Comparison of ENCODE assay signal across 22 cellular contexts in the genomic region with DNA sequence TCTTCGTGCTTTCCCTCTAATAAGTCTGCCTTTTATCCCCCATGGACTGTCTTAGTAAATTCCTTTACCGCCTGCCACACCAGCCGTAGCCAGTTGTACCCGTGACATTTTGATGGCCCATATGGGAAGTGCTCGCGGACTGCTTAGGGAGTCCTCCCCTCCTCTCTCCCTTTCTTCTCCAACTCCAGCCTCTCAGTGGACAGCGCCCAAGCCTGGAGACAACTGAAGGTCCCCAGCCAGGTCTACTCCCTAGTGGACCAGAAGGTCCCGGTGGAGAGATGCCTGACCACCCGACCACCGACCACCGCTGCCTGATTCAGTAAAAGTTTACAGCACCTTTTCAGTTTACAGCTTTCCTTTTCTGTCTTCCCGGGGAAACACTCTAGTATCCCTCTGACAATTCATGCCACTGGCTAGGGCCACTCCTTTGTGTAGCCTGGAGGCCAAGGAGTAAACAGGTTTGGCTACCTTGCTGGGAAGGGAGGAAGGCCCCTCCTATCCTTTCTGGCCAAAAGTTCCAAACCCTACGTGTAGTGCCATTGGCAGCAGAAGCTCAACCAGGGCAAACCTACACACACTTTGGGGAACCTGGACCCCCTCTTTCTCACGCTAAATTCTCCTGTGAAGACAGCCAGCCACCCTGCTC. TPM values are rescaled to one million over a fixed set of nuclear protein-coding genes. Genes with fewer than 3 reads are reported as not detected.
"Had no signal": no experiment of that assay in that cellular context is flagged by ENCODE, and none has a peak within 500 bp of the region (broad histone marks: within the 10 kb centered on the region; RNA-seq: fewer than 3 reads in every experiment).

No MANE protein-coding gene starts in this region.

- FAIRE-seq: endometrium, urothelium cell line had no signal

- H3K4me3 Mint-ChIP-seq: activated B cell treated with CpG ODN at 0.5 μM for 24 hours; activated CD8-positive, alpha-beta T cell treated with anti-CD3 and anti-CD28 coated beads for 36 hours; activated naive CD4-positive, alpha-beta T cell treated with anti-CD3 and anti-CD28 coated beads, Interleukin-2, amount 10 ng/mL, durations not matched to agents 7 days and 5 days; activated naive CD8-positive, alpha-beta T cell treated with anti-CD3 and anti-CD28 coated beads, Interleukin-2, amount 50 U/mL, for 24 hours; activated T-helper 17 cell treated with anti-CD3 and anti-CD28 coated beads, Interleukin-2, amount 50 U/mL, for 72 hours; brain; memory B cell; naive thymus-derived CD8-positive, alpha-beta T cell; stimulated activated memory B cell treated with anti-CD40 and anti-IgM and Interleukin-4, amounts not matched to agents 10 μg/mL and 1 μg/mL and 100 μg/mL, for 72 hours; T-helper 2 cell treated with Interferon-gamma antibody and Interleukin-4, amounts not matched to agents 5 μg/mL and 100 μg/mL, for 36 hours had no signal

- H3K4me1 Mint-ChIP-seq: activated B cell treated with CpG ODN at 0.5 μM for 24 hours; activated naive CD4-positive, alpha-beta T cell treated with anti-CD3 and anti-CD28 coated beads, Interleukin-2, amount 10 ng/mL, durations not matched to agents 7 days and 5 days; activated naive CD8-positive, alpha-beta T cell treated with anti-CD3 and anti-CD28 coated beads, Interleukin-2, amount 50 U/mL, for 24 hours; activated T-helper 17 cell treated with anti-CD3 and anti-CD28 coated beads, Interleukin-2, amount 50 U/mL, for 72 hours; brain; memory B cell; naive thymus-derived CD8-positive, alpha-beta T cell; stimulated activated memory B cell treated with anti-CD40 and anti-IgM and Interleukin-4, amounts not matched to agents 10 μg/mL and 1 μg/mL and 100 μg/mL, for 72 hours had no signal

- H3K9me3 ChIP-seq: gastrocnemius medialis, ovary, spleen had no signal

- DNase-seq: activated B cell treated with CpG ODN at 0.5 μM for 24 hours; activated CD4-positive, alpha-beta T cell treated with anti-CD3 and anti-CD28 coated beads for 4 hours; activated CD8-positive, alpha-beta T cell treated with anti-CD3 and anti-CD28 coated beads for 36 hours; activated naive CD4-positive, alpha-beta T cell treated with anti-CD3 and anti-CD28 coated beads, Interleukin-2, amount 10 ng/mL, durations not matched to agents 7 days and 5 days; activated naive CD8-positive, alpha-beta T cell treated with anti-CD3 and anti-CD28 coated beads, Interleukin-2, amount 50 U/mL, for 24 hours; activated T-cell treated with anti-CD3 and anti-CD28 coated beads, Interleukin-2, amount 50 U/mL, for 1 hour; anterior cingulate cortex; cortex of kidney; gastrocnemius medialis; left ventricle myocardium superior; naive thymus-derived CD8-positive, alpha-beta T cell; ovary; spleen; stimulated activated CD4-positive, alpha-beta T cell treated with anti-CD3 and anti-CD28 coated beads, Interleukin-4, amount 100 ng/mL, for 4 hours had no signal

- H3K27ac ChIP-seq: gastrocnemius medialis, ovary, spleen had no signal

- H3K9me3 Mint-ChIP-seq: activated B cell treated with CpG ODN at 0.5 μM for 24 hours; activated CD8-positive, alpha-beta T cell treated with anti-CD3 and anti-CD28 coated beads for 36 hours; activated naive CD4-positive, alpha-beta T cell treated with anti-CD3 and anti-CD28 coated beads, Interleukin-2, amount 10 ng/mL, durations not matched to agents 7 days and 5 days; activated naive CD8-positive, alpha-beta T cell treated with anti-CD3 and anti-CD28 coated beads, Interleukin-2, amount 50 U/mL, for 24 hours; activated T-helper 17 cell treated with anti-CD3 and anti-CD28 coated beads, Interleukin-2, amount 50 U/mL, for 72 hours; memory B cell; naive thymus-derived CD8-positive, alpha-beta T cell; T-helper 2 cell treated with Interferon-gamma antibody and Interleukin-4, amounts not matched to agents 5 μg/mL and 100 μg/mL, for 36 hours had no signal

- H3K36me3 Mint-ChIP-seq: activated naive CD4-positive, alpha-beta T cell treated with anti-CD3 and anti-CD28 coated beads, Interleukin-2, amount 10 ng/mL, durations not matched to agents 7 days and 5 days; brain; naive thymus-derived CD8-positive, alpha-beta T cell; stimulated activated memory B cell treated with anti-CD40 and anti-IgM and Interleukin-4, amounts not matched to agents 10 μg/mL and 1 μg/mL and 100 μg/mL, for 72 hours had no signal

- H3K36me3 ChIP-seq: gastrocnemius medialis, ovary, spleen had no signal

- H3K27me3 Mint-ChIP-seq: activated CD8-positive, alpha-beta T cell treated with anti-CD3 and anti-CD28 coated beads for 36 hours had no signal

- H3K4me3 ChIP-seq: gastrocnemius medialis, ovary, spleen had no signal

- H3K27ac Mint-ChIP-seq: activated B cell treated with CpG ODN at 0.5 μM for 24 hours; activated CD8-positive, alpha-beta T cell treated with anti-CD3 and anti-CD28 coated beads for 36 hours; activated naive CD4-positive, alpha-beta T cell treated with anti-CD3 and anti-CD28 coated beads, Interleukin-2, amount 10 ng/mL, durations not matched to agents 7 days and 5 days; activated naive CD8-positive, alpha-beta T cell treated with anti-CD3 and anti-CD28 coated beads, Interleukin-2, amount 50 U/mL, for 24 hours; activated T-helper 17 cell treated with anti-CD3 and anti-CD28 coated beads, Interleukin-2, amount 50 U/mL, for 72 hours; brain; memory B cell; naive thymus-derived CD8-positive, alpha-beta T cell; stimulated activated memory B cell treated with anti-CD40 and anti-IgM and Interleukin-4, amounts not matched to agents 10 μg/mL and 1 μg/mL and 100 μg/mL, for 72 hours; T-helper 2 cell treated with Interferon-gamma antibody and Interleukin-4, amounts not matched to agents 5 μg/mL and 100 μg/mL, for 36 hours had no signal

- H3K4me1 ChIP-seq: gastrocnemius medialis, spleen had no signal

- ATAC-seq: activated CD8-positive, alpha-beta T cell treated with anti-CD3 and anti-CD28 coated beads for 36 hours; activated T-helper 17 cell treated with anti-CD3 and anti-CD28 coated beads, Interleukin-2, amount 50 U/mL, for 72 hours; gastrocnemius medialis; left ventricle myocardium superior; naive thymus-derived CD8-positive, alpha-beta T cell; stimulated activated memory B cell treated with anti-CD40 and anti-IgM and Interleukin-4, amounts not matched to agents 10 μg/mL and 1 μg/mL and 100 μg/mL, for 72 hours had no signal

RNA-seq across cellular contexts. Expression of gene CTRB2, which starts 18.0 kb away (rescaled TPM):
- total RNA-seq: activated B cell treated with CpG ODN at 0.5 μM for 24 hours; activated CD8-positive, alpha-beta T cell treated with anti-CD3 and anti-CD28 coated beads for 36 hours; activated T-helper 17 cell treated with anti-CD3 and anti-CD28 coated beads, Interleukin-2, amount 50 U/mL, for 72 hours; kidney epithelial cell; left ventricle myocardium superior; naive thymus-derived CD8-positive, alpha-beta T cell had no signal

RNA-seq across cellular contexts. Expression of gene CTRB1, which starts 29.8 kb away (rescaled TPM):
- total RNA-seq: activated B cell treated with CpG ODN at 0.5 μM for 24 hours; activated CD8-positive, alpha-beta T cell treated with anti-CD3 and anti-CD28 coated beads for 36 hours; activated T-helper 17 cell treated with anti-CD3 and anti-CD28 coated beads, Interleukin-2, amount 50 U/mL, for 72 hours; gastrocnemius medialis; kidney epithelial cell; left ventricle myocardium superior; naive thymus-derived CD8-positive, alpha-beta T cell had no signal
